25 cellular contexts compared by ENCODE assay signal in the genomic region with DNA sequence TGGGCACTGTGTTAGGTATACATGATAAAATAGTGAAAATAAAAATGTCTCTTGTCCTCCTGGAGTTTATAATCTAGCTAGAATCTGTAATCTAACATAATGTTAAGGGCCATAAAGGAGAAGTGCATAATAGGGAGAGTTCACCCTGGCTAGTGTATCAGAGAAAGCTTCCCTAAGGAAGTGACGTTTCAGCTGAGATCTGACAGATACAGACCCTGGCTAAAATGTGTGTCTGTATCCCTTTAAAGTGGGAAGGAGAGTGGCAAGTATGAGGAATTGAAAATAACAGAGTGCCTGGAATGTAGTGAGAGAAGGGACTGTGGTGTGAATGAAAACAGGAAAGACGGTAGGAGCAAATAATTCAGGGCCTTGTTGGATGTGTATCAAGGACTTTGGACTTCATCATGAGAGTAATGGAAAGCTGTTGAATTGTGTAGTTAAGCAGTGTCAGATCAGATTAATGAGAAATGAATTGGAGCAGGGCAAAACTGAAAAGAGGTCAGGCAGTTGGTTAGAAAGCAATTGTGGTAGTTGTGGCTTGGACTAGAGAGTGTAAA. TPM values are rescaled to one million over a fixed set of nuclear protein-coding genes. Genes with fewer than 3 reads are reported as not detected.
A peak's percentile ranks its signal among the peaks of the same experiment; 100 is the strongest.
DNase-seq lines count a peak whose midpoint lies in the region; ATAC-seq, FAIRE-seq and TF ChIP-seq lines count a peak whose summit lies in the region.
"Had no signal": no experiment of that assay in that cellular context is flagged by ENCODE, and none has a peak within 500 bp of the region (broad histone marks: within the 10 kb centered on the region; RNA-seq: fewer than 3 reads in every experiment).

No MANE protein-coding gene starts in this region.

- H3K27ac ChIP-seq in A549 (no peak overlapping the region), OCI-LY3 (ENCODE audit: low read length) (no peak overlapping the region), right lobe of liver (peak overlapping the region in 1 of 3 donors; percentile 33), smooth muscle cell (ENCODE audit: low read depth) (no peak overlapping the region)
- H3K27ac ChIP-seq: brain microvascular endothelial cell, GM23248, prostate gland, thyroid gland had no signal

- no peak for TF ChIP-seq RAD21 in A549 (conservative IDR thresholded peaks at IDR 0.05 in 1 of 2, IDR thresholded peaks at IDR 0.05 in 1 of 2)

- H3K4me1 ChIP-seq in A549 (peaks cover 10% of the 10 kb centered on the region), OCI-LY3 (ENCODE audit: low read length) (no peaks in the 10 kb centered on the region), right lobe of liver (peaks cover 0 to 5% (median 0%) of the 10 kb centered on the region in 4 donors), smooth muscle cell (ENCODE audit: low read depth) (peaks cover 19% of the 10 kb centered on the region)
- H3K4me1 ChIP-seq: thyroid gland had no signal

- H3K9ac ChIP-seq in OCI-LY3 (ENCODE audit: low read length) (no peak overlapping the region), smooth muscle cell (ENCODE audit: low read depth) (no peak overlapping the region)
- H3K9ac ChIP-seq: BLaER1 treated with 17β-estradiol and CSF1 and Interleukin-3, amounts not matched to agents 10 nM and 100 nM; GM23248 had no signal

- no peaks in the 10 kb centered on the region for H3K27me3 ChIP-seq in OCI-LY3 (ENCODE audit: low read depth, low read length)
- H3K27me3 ChIP-seq in right lobe of liver = no peaks in the 10 kb centered on the region
- peaks cover 4% of the 10 kb centered on the region for H3K27me3 ChIP-seq in smooth muscle cell (ENCODE audit: low read depth)
- H3K27me3 ChIP-seq: BLaER1 treated with 17β-estradiol and CSF1 and Interleukin-3, amounts not matched to agents 10 nM and 100 nM; brain microvascular endothelial cell; thyroid gland had no signal

- H2AFZ ChIP-seq in OCI-LY3 (ENCODE audit: low read depth, low read length) (peak overlapping the region; percentile 47; the same call in 1 of the 2 replicates), smooth muscle cell (ENCODE audit: low read depth) (no peak overlapping the region)
- H2AFZ ChIP-seq: GM23248 had no signal

- DNase-seq in A549 (ENCODE audit: low read depth in 1 of 2, low spot score in 1 of 2) = no peak
- DNase-seq in cerebellar cortex (ENCODE audit: low spot score) = peak; percentile 22
- no peak for DNase-seq in right lobe of liver
- no peak for DNase-seq in smooth muscle cell (lab: John Stamatoyannopoulos, UW; ENCODE audit: unreplicated experiment)
- no peak for DNase-seq in NOMO-1 treated with DMSO at 0.1 percent for 48 hours (lab: John Stamatoyannopoulos, UW; ENCODE audit: unreplicated experiment)
- DNase-seq: activated CD4-positive, alpha-beta T cell treated with anti-CD3 and anti-CD28 coated beads for 48 hours; activated CD8-positive, alpha-beta memory T cell treated with anti-CD3 and anti-CD28 coated beads, Interleukin-2, amount 10 ng/mL, durations not matched to agents 7 days and 5 days; activated naive CD8-positive, alpha-beta T cell treated with anti-CD3 and anti-CD28 coated beads for 36 hours; brain microvascular endothelial cell; foreskin fibroblast; GM23248; hippocampal formation; NCI-H1092 treated with DMSO at 0.1 percent for 48 hours; NCI-H2029 treated with DMSO at 0.1 percent for 48 hours; NCI-H510A treated with DMSO at 0.1 percent for 48 hours; stimulated activated CD4-positive, alpha-beta T cell treated with anti-CD3 and anti-CD28 coated beads, Interleukin-4, amount 100 ng/mL, for 1 hour; stimulated activated naive CD8-positive, alpha-beta T cell treated with anti-CD3 and anti-CD28 coated beads, Interleukin-15, Interleukin-2, amounts not matched to agents 100 U/mL and 50 U/mL, for 24 hours; thyroid gland had no signal

- H3K36me3 ChIP-seq in OCI-LY3 (replicated peaks; ENCODE audit: low read depth, low read length) (no peaks in the 10 kb centered on the region), right lobe of liver (no peaks in the 10 kb centered on the region), smooth muscle cell (ENCODE audit: low read depth) (no peaks in the 10 kb centered on the region)
- H3K36me3 ChIP-seq: BLaER1 treated with 17β-estradiol and CSF1 and Interleukin-3, amounts not matched to agents 10 nM and 100 nM; brain microvascular endothelial cell; prostate gland; thyroid gland had no signal

- H3K79me2 ChIP-seq in OCI-LY3 (ENCODE audit: low read length) (no peaks in the 10 kb centered on the region), smooth muscle cell (ENCODE audit: low read depth) (no peaks in the 10 kb centered on the region)

- no peak for TF ChIP-seq CTCF in A549 (IDR thresholded peaks at IDR 0.05)
- TF ChIP-seq CTCF in OCI-LY3 (IDR thresholded peaks at IDR 0.05; ENCODE audit: low read depth, low read length) = no peak
- no peak for TF ChIP-seq CTCF in right lobe of liver (IDR thresholded peaks at IDR 0.05)
- TF ChIP-seq CTCF in smooth muscle cell (IDR thresholded peaks at IDR 0.05; ENCODE audit: borderline replicate concordance, insufficient read depth, poor library complexity, severe bottlenecking) = no peak

- no peaks in the 10 kb centered on the region for H3F3A ChIP-seq in smooth muscle cell (ENCODE audit: low read depth)

- H3K4me2 ChIP-seq in A549 = no peak overlapping the region
- H3K4me2 ChIP-seq in OCI-LY3 (ENCODE audit: low read length) = no peak overlapping the region
- H3K4me2 ChIP-seq in smooth muscle cell = no peak overlapping the region

- H3K9me3 ChIP-seq in A549 (no peaks in the 10 kb centered on the region), OCI-LY3 (ENCODE audit: insufficient read depth, low read length) (no peaks in the 10 kb centered on the region), right lobe of liver (no peaks in the 10 kb centered on the region), smooth muscle cell (replicated peaks; ENCODE audit: low read depth) (no peaks in the 10 kb centered on the region)
- H3K9me3 ChIP-seq: prostate gland, thyroid gland had no signal

- no peak for TF ChIP-seq EP300 in A549 (IDR thresholded peaks at IDR 0.05)

- POLR2A ChIA-PET in A549 (lab: Yijun Ruan, JAX) = no interaction called here

- intact Hi-C loops in right lobe of liver (cut with DNase I) = no loop called here

- ATAC-seq in A549 (no peak), right lobe of liver (peak; percentile 56 to 83 (median 67)), GM21360 (IDR thresholded peaks at IDR 0.05; ENCODE audit: unreplicated experiment) (no peak), HG03520 (IDR thresholded peaks at IDR 0.05; ENCODE audit: unreplicated experiment) (no peak)
- ATAC-seq: activated CD8-positive, alpha-beta memory T cell treated with anti-CD3 and anti-CD28 coated beads, Interleukin-2, amount 10 ng/mL, durations not matched to agents 7 days and 5 days; stimulated activated naive CD8-positive, alpha-beta T cell treated with anti-CD3 and anti-CD28 coated beads, Interleukin-15, Interleukin-2, amounts not matched to agents 100 U/mL and 50 U/mL, for 24 hours had no signal

- H4K20me1 ChIP-seq in OCI-LY3 (ENCODE audit: insufficient read depth, low read length) (no peaks in the 10 kb centered on the region), smooth muscle cell (ENCODE audit: low read depth) (peaks cover 4% of the 10 kb centered on the region)

- TF ChIP-seq POLR2A in A549 (IDR thresholded peaks at IDR 0.05; ENCODE audit: low read length) (no peak), right lobe of liver (IDR thresholded peaks at IDR 0.05) (no peak)

- FAIRE-seq in A549 (lab: Jason Lieb, UNC) = peak; percentile 72
- FAIRE-seq: endothelial cell of umbilical vein, GM18507 had no signal

- WGBS in A549 (ENCODE audit: missing lambda C conversion rate) = 70% methylated on average over 2 of the region's 2 CpGs
- WGBS in right lobe of liver (ENCODE audit: insufficient coverage, low coverage, low lambda C conversion rate, missing lambda C conversion rate) = 13% methylated on average over 2 of the region's 2 CpGs
- WGBS in smooth muscle cell (ENCODE audit: low lambda C conversion rate) = 49% methylated on average over 2 of the region's 2 CpGs

- CTCF ChIA-PET in A549 (lab: Yijun Ruan, JAX) = interaction anchor here (1.0 to 3.8 kb wide), 14 partner anchors 9 to 412 kb away, joined by 3 to 53 read pairs (median 8); no protein-coding TSS in a partner anchor

- no peak overlapping the region for H3K4me3 ChIP-seq in A549
- no peak overlapping the region for H3K4me3 ChIP-seq in OCI-LY3 (ENCODE audit: low read length)
- H3K4me3 ChIP-seq in right lobe of liver = no peak overlapping the region
- no peak overlapping the region for H3K4me3 ChIP-seq in smooth muscle cell
- H3K4me3 ChIP-seq: BLaER1 treated with 17β-estradiol and CSF1 and Interleukin-3, amounts not matched to agents 10 nM and 100 nM; GM23248; prostate gland; thyroid gland had no signal

TF ChIP-seq in A549, 52 proteins besides CTCF, POLR2A, EP300 and RAD21:
- TF ChIP-seq, protein P1, sequence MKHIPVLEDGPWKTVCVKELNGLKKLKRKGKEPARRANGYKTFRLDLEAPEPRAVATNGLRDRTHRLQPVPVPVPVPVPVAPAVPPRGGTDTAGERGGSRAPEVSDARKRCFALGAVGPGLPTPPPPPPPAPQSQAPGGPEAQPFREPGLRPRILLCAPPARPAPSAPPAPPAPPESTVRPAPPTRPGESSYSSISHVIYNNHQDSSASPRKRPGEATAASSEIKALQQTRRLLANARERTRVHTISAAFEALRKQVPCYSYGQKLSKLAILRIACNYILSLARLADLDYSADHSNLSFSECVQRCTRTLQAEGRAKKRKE (CRISPR knock-in tag; IDR thresholded peaks at IDR 0.05; ENCODE audit: low read depth) = no peak
- TF ChIP-seq CHD2 (IDR thresholded peaks at IDR 0.05; ENCODE audit: low read length, partially characterized antibody) = no peak
- no peak for TF ChIP-seq HDAC2 (IDR thresholded peaks at IDR 0.05)
- no peak for TF ChIP-seq TFCP2L1 (CRISPR knock-in tag; IDR thresholded peaks at IDR 0.05)
- TF ChIP-seq RARB (CRISPR knock-in tag; IDR thresholded peaks at IDR 0.05) = no peak

RNA-seq across cellular contexts. Expression of a gene that starts 30.5 kb away (rescaled TPM):
- polyA plus RNA-seq in A549 (2011; rRNA removed) (29.1 and 40.6 TPM in 2 replicates), A549 (2017; fragmentation: RNase III; extraction: RNeasy Plus Mini Kit Qiagen cat#74134 plus additional on column Dnase treatment) (26.8 to 35.1 TPM (median 30.3 TPM) in 3 replicates), smooth muscle cell (4.9 and 7.1 TPM in 2 replicates)
- polyA plus RNA-seq in A549 (2012; cell fraction: cytosol; rRNA removed) = 14.9 and 16.2 TPM in 2 replicates
- polyA plus RNA-seq in A549 (2012; cell fraction: nucleus; rRNA removed) = 37.6 and 39.2 TPM in 2 replicates
- 48.4 and 58.4 TPM in 2 replicates for polyA minus RNA-seq in A549 (2011; rRNA and poly(A)+ RNA removed)
- total RNA-seq in right lobe of liver (10 to 100 TPM in 4 of 6 experiments, 1 to 10 TPM in 2; 8.3 to 13.2 (median 10.3) TPM), smooth muscle cell (20.9 and 21.8 TPM in 2 replicates)

Comparison
In these comparisons a context has a peak if more than half of its experiments do, and no peak if none do; other contexts are left out.
1. ATAC-seq: peak in right lobe of liver (4 of 4); none in A549 (0 of 2), GM21360 (single experiment) and HG03520 (single experiment).